In genomic region chr12:68868043-68868790, GRCh38 we compare ENCODE assay signal across 28 cellular contexts.
"Had no signal": no experiment of that assay in that cellular context is flagged by ENCODE, and none has a peak within 500 bp of the region (broad histone marks: within the 10 kb centered on the region; RNA-seq: fewer than 3 reads in every experiment).

No MANE protein-coding gene starts in this region.

- H3K27me3 Mint-ChIP-seq: activated B cell treated with CpG ODN at 0.5 μM for 24 hours; activated CD4-positive, alpha-beta T cell treated with anti-CD3 and anti-CD28 coated beads for 36 hours; stimulated activated naive CD8-positive, alpha-beta T cell treated with anti-CD3 and anti-CD28 coated beads, Interleukin-15, amount 100 ng/mL, for 72 hours had no signal

- H3K9me3 Mint-ChIP-seq: activated B cell treated with CpG ODN at 0.5 μM for 24 hours; activated naive CD8-positive, alpha-beta T cell treated with anti-CD3 and anti-CD28 coated beads for 36 hours; activated T-cell treated with anti-CD3 and anti-CD28 coated beads, Interleukin-2, amount 50 U/mL, for 4 hours; activated T-helper 2 cell treated with anti-CD3 and anti-CD28 coated beads, Interferon-gamma antibody, Interleukin-2, Interleukin-4, amounts not matched to agents 10 μg/mL and 5 μg/mL and 100 μg/mL, durations not matched to agents 14 hours and 24 hours and 36 hours; immature natural killer cell; nephron; stimulated activated effector memory CD8-positive, alpha-beta T cell treated with anti-CD3 and anti-CD28 coated beads, Interleukin-12 subunit alpha, Interleukin-12 subunit beta, amount 100 ng/mL, for 72 hours; stimulated activated naive CD8-positive, alpha-beta T cell treated with anti-CD3 and anti-CD28 coated beads, Interleukin-15, amount 100 ng/mL, for 72 hours; T-helper 1 cell treated with Interleukin-12 subunit alpha and Interleukin-12 subunit beta and Interleukin-4 antibody, amounts not matched to agents 30 μg/mL and 1 μg/mL, for 36 hours had no signal

- H3K9me3 ChIP-seq: breast epithelium, left ventricle myocardium inferior, suprapubic skin, tibial nerve, uterus had no signal

- H3K4me1 ChIP-seq: breast epithelium, left ventricle myocardium inferior, tibial nerve, uterus had no signal

- H3K4me3 ChIP-seq: breast epithelium, left ventricle myocardium inferior, suprapubic skin, tibial nerve, uterus had no signal

- H3K4me1 Mint-ChIP-seq: activated naive CD8-positive, alpha-beta T cell treated with anti-CD3 and anti-CD28 coated beads for 36 hours; immature natural killer cell; stimulated activated naive CD8-positive, alpha-beta T cell treated with anti-CD3 and anti-CD28 coated beads, Interleukin-15, amount 100 ng/mL, for 72 hours had no signal

- H3K27ac Mint-ChIP-seq: activated B cell treated with CpG ODN at 0.5 μM for 24 hours; activated CD4-positive, alpha-beta T cell treated with anti-CD3 and anti-CD28 coated beads for 36 hours; activated naive CD8-positive, alpha-beta T cell treated with anti-CD3 and anti-CD28 coated beads for 36 hours; activated T-helper 2 cell treated with anti-CD3 and anti-CD28 coated beads, Interferon-gamma antibody, Interleukin-2, Interleukin-4, amounts not matched to agents 10 μg/mL and 5 μg/mL and 100 μg/mL, durations not matched to agents 14 hours and 24 hours and 36 hours; immature natural killer cell; nephron; stimulated activated effector memory CD8-positive, alpha-beta T cell treated with anti-CD3 and anti-CD28 coated beads, Interleukin-12 subunit alpha, Interleukin-12 subunit beta, amount 100 ng/mL, for 72 hours; T-helper 1 cell treated with Interleukin-12 subunit alpha and Interleukin-12 subunit beta and Interleukin-4 antibody, amounts not matched to agents 30 μg/mL and 1 μg/mL, for 36 hours had no signal

- H3K36me3 ChIP-seq: breast epithelium, uterus had no signal

- H3K27me3 ChIP-seq: breast epithelium, suprapubic skin, tibial nerve, uterus had no signal

- FAIRE-seq: astrocyte, endometrium, small intestine had no signal

- DNase-seq: activated B cell treated with CpG ODN at 0.5 μM for 24 hours; activated CD4-positive, alpha-beta T cell treated with anti-CD3 and anti-CD28 coated beads for 36 hours; activated CD4-positive, alpha-beta T cell treated with anti-CD3 and anti-CD28 coated beads, Interleukin-2, amount 50 U/mL, for 4 hours; activated CD8-positive, alpha-beta memory T cell treated with anti-CD3 and anti-CD28 coated beads for 24 hours; activated CD8-positive, alpha-beta memory T cell treated with anti-CD3 and anti-CD28 coated beads, Interleukin-2, amount 50 U/mL, for 48 hours; activated naive CD4-positive, alpha-beta T cell treated with Interleukin-2 at 50 U/mL for 16 hours; activated naive CD8-positive, alpha-beta T cell treated with anti-CD3 and anti-CD28 coated beads for 36 hours; activated T-cell treated with anti-CD3 and anti-CD28 coated beads, Interleukin-2, amount 50 U/mL, for 4 hours; cortex of kidney; erythroblast; foreskin melanocyte; immature natural killer cell; left ventricle myocardium inferior; occipital lobe; small intestine; stimulated activated CD4-positive, alpha-beta T cell treated with anti-CD3 and anti-CD28 coated beads, Interleukin-2, amount 100 ng/mL, for 24 hours; stimulated activated naive CD8-positive, alpha-beta T cell treated with anti-CD3 and anti-CD28 coated beads, Interleukin-15, amount 100 ng/mL, for 72 hours; T1000; uterus had no signal

- H3K27ac ChIP-seq: breast epithelium, left ventricle myocardium inferior, suprapubic skin, tibial nerve, uterus had no signal

- H3K36me3 Mint-ChIP-seq: activated naive CD8-positive, alpha-beta T cell treated with anti-CD3 and anti-CD28 coated beads for 36 hours; immature natural killer cell; stimulated activated effector memory CD8-positive, alpha-beta T cell treated with anti-CD3 and anti-CD28 coated beads, Interleukin-12 subunit alpha, Interleukin-12 subunit beta, amount 100 ng/mL, for 72 hours had no signal

- H3K4me3 Mint-ChIP-seq: activated B cell treated with CpG ODN at 0.5 μM for 24 hours; activated CD4-positive, alpha-beta T cell treated with anti-CD3 and anti-CD28 coated beads for 36 hours; activated naive CD8-positive, alpha-beta T cell treated with anti-CD3 and anti-CD28 coated beads for 36 hours; activated T-cell treated with anti-CD3 and anti-CD28 coated beads, Interleukin-2, amount 50 U/mL, for 4 hours; immature natural killer cell; nephron; stimulated activated effector memory CD8-positive, alpha-beta T cell treated with anti-CD3 and anti-CD28 coated beads, Interleukin-12 subunit alpha, Interleukin-12 subunit beta, amount 100 ng/mL, for 72 hours; stimulated activated naive CD8-positive, alpha-beta T cell treated with anti-CD3 and anti-CD28 coated beads, Interleukin-15, amount 100 ng/mL, for 72 hours; T-helper 1 cell treated with Interleukin-12 subunit alpha and Interleukin-12 subunit beta and Interleukin-4 antibody, amounts not matched to agents 30 μg/mL and 1 μg/mL, for 36 hours had no signal
